2 cellular contexts compared by ENCODE assay signal in the genomic region with DNA sequence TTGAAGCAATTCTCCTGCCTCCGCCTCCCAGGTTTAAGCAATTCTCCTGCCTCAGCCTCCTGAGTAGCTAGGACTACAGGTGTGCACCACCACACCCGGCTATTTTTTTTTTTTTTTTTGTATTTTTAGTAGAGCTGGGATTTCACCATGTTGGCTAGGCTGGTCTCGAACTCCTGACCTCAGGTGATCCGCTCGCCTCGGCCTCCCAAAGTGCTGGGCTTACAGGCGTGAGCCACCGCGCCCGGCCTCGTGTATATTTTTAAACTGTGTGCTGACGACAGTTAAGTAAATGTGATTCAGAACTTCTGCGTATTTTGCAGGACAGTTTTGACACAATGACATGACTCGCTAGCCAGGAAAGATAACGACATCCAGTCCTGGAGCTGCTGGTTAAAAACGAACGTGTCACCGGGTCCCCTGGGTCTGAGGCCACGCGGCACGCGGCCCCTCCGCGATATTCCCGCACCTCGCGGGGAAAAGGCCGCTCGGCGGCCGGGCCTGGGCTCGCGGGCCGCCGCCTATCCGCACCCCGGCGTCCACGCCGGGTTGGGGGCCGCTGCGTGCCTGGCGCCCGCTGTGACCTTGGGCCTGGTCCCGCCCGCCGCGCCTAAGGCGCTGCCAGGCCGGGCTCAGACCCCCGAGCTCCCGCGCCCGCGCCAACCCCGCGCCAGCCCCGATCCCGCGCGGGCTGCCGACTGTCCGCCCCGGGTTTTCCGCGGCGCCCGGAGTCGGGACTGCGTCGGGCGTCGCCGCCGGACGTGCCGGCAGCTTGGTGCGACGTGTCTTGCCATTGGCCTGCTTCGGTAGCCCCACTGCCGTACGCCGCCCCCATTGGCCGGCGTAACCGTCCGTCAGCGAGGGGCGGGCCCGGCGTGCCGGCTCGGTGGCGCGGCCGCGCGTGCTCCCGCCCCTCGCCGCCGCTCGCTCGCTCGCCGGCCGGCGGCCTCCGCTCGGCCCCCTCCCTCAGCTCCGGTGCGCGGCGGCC.
TF ChIP-seq lines count a peak whose summit lies in the region.

A gene (plus strand): TSS at position 907 of the 985 bp plus-strand sequence. CDS start 157 bp downstream, outside the sequence.

TF ChIP-seq in HCT116, 20 proteins besides CTCF, POLR2A, EP300 and RAD21:
- peak; percentile 73 for TF ChIP-seq YY1 (IDR thresholded peaks at IDR 0.05; ENCODE audit: extremely low read depth, insufficient replicate concordance, low read depth, low read length)
- TF ChIP-seq ZFX (IDR thresholded peaks at IDR 0.05) = peak; percentile 99
- peak; percentile 77 for TF ChIP-seq SIN3A (IDR thresholded peaks at IDR 0.05; ENCODE audit: low read depth)
- peak; percentile 85; the same call in 1 of the 2 replicates for TF ChIP-seq CBX3 (IDR thresholded peaks at IDR 0.05; ENCODE audit: low read depth)
- TF ChIP-seq EZH2 (IDR thresholded peaks at IDR 0.05) = no peak
- TF ChIP-seq CEBPB (IDR thresholded peaks at IDR 0.05; ENCODE audit: low read depth) = no peak
- TF ChIP-seq JUND (IDR thresholded peaks at IDR 0.05) = no peak
- peak; percentile 96 for TF ChIP-seq SP1 (IDR thresholded peaks at IDR 0.05; ENCODE audit: low read depth)
- TF ChIP-seq, protein P1, sequence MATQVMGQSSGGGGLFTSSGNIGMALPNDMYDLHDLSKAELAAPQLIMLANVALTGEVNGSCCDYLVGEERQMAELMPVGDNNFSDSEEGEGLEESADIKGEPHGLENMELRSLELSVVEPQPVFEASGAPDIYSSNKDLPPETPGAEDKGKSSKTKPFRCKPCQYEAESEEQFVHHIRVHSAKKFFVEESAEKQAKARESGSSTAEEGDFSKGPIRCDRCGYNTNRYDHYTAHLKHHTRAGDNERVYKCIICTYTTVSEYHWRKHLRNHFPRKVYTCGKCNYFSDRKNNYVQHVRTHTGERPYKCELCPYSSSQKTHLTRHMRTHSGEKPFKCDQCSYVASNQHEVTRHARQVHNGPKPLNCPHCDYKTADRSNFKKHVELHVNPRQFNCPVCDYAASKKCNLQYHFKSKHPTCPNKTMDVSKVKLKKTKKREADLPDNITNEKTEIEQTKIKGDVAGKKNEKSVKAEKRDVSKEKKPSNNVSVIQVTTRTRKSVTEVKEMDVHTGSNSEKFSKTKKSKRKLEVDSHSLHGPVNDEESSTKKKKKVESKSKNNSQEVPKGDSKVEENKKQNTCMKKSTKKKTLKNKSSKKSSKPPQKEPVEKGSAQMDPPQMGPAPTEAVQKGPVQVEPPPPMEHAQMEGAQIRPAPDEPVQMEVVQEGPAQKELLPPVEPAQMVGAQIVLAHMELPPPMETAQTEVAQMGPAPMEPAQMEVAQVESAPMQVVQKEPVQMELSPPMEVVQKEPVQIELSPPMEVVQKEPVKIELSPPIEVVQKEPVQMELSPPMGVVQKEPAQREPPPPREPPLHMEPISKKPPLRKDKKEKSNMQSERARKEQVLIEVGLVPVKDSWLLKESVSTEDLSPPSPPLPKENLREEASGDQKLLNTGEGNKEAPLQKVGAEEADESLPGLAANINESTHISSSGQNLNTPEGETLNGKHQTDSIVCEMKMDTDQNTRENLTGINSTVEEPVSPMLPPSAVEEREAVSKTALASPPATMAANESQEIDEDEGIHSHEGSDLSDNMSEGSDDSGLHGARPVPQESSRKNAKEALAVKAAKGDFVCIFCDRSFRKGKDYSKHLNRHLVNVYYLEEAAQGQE (IDR thresholded peaks at IDR 0.05; ENCODE audit: low read depth) = no peak
- TF ChIP-seq SRF (IDR thresholded peaks at IDR 0.05; ENCODE audit: low read depth) = no peak
- no peak for TF ChIP-seq EZH2phosphoT487 (IDR thresholded peaks at IDR 0.05; ENCODE audit: borderline replicate concordance)
- TF ChIP-seq, protein P2, sequence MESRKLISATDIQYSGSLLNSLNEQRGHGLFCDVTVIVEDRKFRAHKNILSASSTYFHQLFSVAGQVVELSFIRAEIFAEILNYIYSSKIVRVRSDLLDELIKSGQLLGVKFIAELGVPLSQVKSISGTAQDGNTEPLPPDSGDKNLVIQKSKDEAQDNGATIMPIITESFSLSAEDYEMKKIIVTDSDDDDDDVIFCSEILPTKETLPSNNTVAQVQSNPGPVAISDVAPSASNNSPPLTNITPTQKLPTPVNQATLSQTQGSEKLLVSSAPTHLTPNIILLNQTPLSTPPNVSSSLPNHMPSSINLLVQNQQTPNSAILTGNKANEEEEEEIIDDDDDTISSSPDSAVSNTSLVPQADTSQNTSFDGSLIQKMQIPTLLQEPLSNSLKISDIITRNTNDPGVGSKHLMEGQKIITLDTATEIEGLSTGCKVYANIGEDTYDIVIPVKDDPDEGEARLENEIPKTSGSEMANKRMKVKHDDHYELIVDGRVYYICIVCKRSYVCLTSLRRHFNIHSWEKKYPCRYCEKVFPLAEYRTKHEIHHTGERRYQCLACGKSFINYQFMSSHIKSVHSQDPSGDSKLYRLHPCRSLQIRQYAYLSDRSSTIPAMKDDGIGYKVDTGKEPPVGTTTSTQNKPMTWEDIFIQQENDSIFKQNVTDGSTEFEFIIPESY (IDR thresholded peaks at IDR 0.05; ENCODE audit: extremely low read depth, insufficient replicate concordance, low read length) = peak; percentile 80
- TF ChIP-seq, protein P3, sequence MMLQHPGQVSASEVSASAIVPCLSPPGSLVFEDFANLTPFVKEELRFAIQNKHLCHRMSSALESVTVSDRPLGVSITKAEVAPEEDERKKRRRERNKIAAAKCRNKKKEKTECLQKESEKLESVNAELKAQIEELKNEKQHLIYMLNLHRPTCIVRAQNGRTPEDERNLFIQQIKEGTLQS (IDR thresholded peaks at IDR 0.05) = no peak
- TF ChIP-seq, protein P4, sequence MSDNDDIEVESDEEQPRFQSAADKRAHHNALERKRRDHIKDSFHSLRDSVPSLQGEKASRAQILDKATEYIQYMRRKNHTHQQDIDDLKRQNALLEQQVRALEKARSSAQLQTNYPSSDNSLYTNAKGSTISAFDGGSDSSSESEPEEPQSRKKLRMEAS (IDR thresholded peaks at IDR 0.05) = peak; percentile 95
- TF ChIP-seq POLR2AphosphoS5 (IDR thresholded peaks at IDR 0.05; ENCODE audit: low read depth, low read length) = peak; percentile 92
- no peak for TF ChIP-seq FOSL1 (IDR thresholded peaks at IDR 0.05; ENCODE audit: low read depth)
- TF ChIP-seq EGR1 (IDR thresholded peaks at IDR 0.05; ENCODE audit: low read depth) = no peak
- TF ChIP-seq ELF1 (IDR thresholded peaks at IDR 0.05; ENCODE audit: borderline replicate concordance, low read depth) = no peak
- TF ChIP-seq ZNF274 (IDR thresholded peaks at IDR 0.05; ENCODE audit: low read depth, low read length) = no peak
- peak; percentile 72 for TF ChIP-seq TCF7L2 (IDR thresholded peaks at IDR 0.05; ENCODE audit: borderline replicate concordance, extremely low read depth, insufficient read depth, insufficient read length)
TF ChIP-seq in HCT116: peak in this region for 9.

TF ChIP-seq in SK-N-SH, 30 proteins besides CTCF, POLR2A, EP300 and RAD21 (continues in another document):
- TF ChIP-seq CHD2 (IDR thresholded peaks at IDR 0.05; ENCODE audit: low read length, partially characterized antibody) (peak; percentile 90), TCF12 (IDR thresholded peaks at IDR 0.05) (no peak), POLR2AphosphoS5 (IDR thresholded peaks at IDR 0.05; ENCODE audit: low read depth, low read length) (peak; percentile 29), TAF1 (IDR thresholded peaks at IDR 0.05; ENCODE audit: borderline replicate concordance, low read depth, low read length) (peak; percentile 68; the same call in 1 of the 2 replicates), ELF1 (IDR thresholded peaks at IDR 0.05) (no peak), NFIC (IDR thresholded peaks at IDR 0.05; ENCODE audit: borderline replicate concordance) (no peak), FOXM1 (IDR thresholded peaks at IDR 0.05; ENCODE audit: low read depth) (peak; percentile 43; the same call in 1 of the 2 replicates), EZH2phosphoT487 (IDR thresholded peaks at IDR 0.05; ENCODE audit: borderline replicate concordance, low read depth) (no peak), JUND (IDR thresholded peaks at IDR 0.05) (no peak; the same call in 1 of the 2 replicates), GABPA (IDR thresholded peaks at IDR 0.05; ENCODE audit: low read depth) (peak; percentile 64), SIN3A (IDR thresholded peaks at IDR 0.05; ENCODE audit: borderline replicate concordance, low read depth, low read length) (peak; percentile 33; the same call in 1 of the 2 replicates), RCOR1 (IDR thresholded peaks at IDR 0.05; ENCODE audit: low read length) (no peak), RFX5 (IDR thresholded peaks at IDR 0.05; ENCODE audit: low read length) (peak; percentile 39; the same call in 1 of the 2 replicates), RXRA (IDR thresholded peaks at IDR 0.05; ENCODE audit: borderline replicate concordance, low read depth) (no peak), GATA2 (CRISPR knock-in tag; IDR thresholded peaks at IDR 0.05) (no peak; the same call in 1 of the 2 replicates), TEAD4 (IDR thresholded peaks at IDR 0.05; ENCODE audit: borderline replicate concordance, insufficient read depth) (no peak), SMC3 (IDR thresholded peaks at IDR 0.05; ENCODE audit: low read depth, low read length) (no peak), MEF2A (IDR thresholded peaks at IDR 0.05; ENCODE audit: borderline replicate concordance, low read depth) (no peak), YY1 (IDR thresholded peaks at IDR 0.05; ENCODE audit: low read depth) (no peak; the same call in 1 of the 2 replicates), NRF1 (IDR thresholded peaks at IDR 0.05; ENCODE audit: low read depth, low read length) (peak; percentile 28), FOSL2 (IDR thresholded peaks at IDR 0.05; ENCODE audit: borderline replicate concordance, low read depth) (no peak), FOXJ3 (CRISPR knock-in tag; IDR thresholded peaks at IDR 0.05) (no peak), MXI1 (IDR thresholded peaks at IDR 0.05; ENCODE audit: low read depth, low read length) (peak; percentile 90)
- TF ChIP-seq, protein P5, sequence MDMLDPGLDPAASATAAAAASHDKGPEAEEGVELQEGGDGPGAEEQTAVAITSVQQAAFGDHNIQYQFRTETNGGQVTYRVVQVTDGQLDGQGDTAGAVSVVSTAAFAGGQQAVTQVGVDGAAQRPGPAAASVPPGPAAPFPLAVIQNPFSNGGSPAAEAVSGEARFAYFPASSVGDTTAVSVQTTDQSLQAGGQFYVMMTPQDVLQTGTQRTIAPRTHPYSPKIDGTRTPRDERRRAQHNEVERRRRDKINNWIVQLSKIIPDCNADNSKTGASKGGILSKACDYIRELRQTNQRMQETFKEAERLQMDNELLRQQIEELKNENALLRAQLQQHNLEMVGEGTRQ (IDR thresholded peaks at IDR 0.05; ENCODE audit: borderline replicate concordance, low read depth, low read length) = no peak
- TF ChIP-seq, protein P6, sequence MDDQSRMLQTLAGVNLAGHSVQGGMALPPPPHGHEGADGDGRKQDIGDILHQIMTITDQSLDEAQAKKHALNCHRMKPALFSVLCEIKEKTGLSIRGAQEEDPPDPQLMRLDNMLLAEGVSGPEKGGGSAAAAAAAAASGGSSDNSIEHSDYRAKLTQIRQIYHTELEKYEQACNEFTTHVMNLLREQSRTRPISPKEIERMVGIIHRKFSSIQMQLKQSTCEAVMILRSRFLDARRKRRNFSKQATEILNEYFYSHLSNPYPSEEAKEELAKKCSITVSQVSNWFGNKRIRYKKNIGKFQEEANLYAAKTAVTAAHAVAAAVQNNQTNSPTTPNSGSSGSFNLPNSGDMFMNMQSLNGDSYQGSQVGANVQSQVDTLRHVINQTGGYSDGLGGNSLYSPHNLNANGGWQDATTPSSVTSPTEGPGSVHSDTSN (IDR thresholded peaks at IDR 0.05) = peak; percentile 98
- TF ChIP-seq, protein P1 (IDR thresholded peaks at IDR 0.05; ENCODE audit: low read depth, low read length) = 0 out of 2 replicates have a peak, but pooled peaks have one; percentile 18
- TF ChIP-seq, protein P7, sequence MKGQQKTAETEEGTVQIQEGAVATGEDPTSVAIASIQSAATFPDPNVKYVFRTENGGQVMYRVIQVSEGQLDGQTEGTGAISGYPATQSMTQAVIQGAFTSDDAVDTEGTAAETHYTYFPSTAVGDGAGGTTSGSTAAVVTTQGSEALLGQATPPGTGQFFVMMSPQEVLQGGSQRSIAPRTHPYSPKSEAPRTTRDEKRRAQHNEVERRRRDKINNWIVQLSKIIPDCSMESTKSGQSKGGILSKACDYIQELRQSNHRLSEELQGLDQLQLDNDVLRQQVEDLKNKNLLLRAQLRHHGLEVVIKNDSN (IDR thresholded peaks at IDR 0.05; ENCODE audit: borderline replicate concordance, low read depth) = 0 out of 2 replicates have a peak, but pooled peaks have one; percentile 5
- TF ChIP-seq, protein P4 (IDR thresholded peaks at IDR 0.05; ENCODE audit: low read depth) = peak; percentile 91
- TF ChIP-seq, protein P8, sequence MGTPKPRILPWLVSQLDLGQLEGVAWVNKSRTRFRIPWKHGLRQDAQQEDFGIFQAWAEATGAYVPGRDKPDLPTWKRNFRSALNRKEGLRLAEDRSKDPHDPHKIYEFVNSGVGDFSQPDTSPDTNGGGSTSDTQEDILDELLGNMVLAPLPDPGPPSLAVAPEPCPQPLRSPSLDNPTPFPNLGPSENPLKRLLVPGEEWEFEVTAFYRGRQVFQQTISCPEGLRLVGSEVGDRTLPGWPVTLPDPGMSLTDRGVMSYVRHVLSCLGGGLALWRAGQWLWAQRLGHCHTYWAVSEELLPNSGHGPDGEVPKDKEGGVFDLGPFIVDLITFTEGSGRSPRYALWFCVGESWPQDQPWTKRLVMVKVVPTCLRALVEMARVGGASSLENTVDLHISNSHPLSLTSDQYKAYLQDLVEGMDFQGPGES (IDR thresholded peaks at IDR 0.05; ENCODE audit: low read depth, low read length) = no peak
